ENCODE assay signal across 27 cellular contexts in the genomic region with DNA sequence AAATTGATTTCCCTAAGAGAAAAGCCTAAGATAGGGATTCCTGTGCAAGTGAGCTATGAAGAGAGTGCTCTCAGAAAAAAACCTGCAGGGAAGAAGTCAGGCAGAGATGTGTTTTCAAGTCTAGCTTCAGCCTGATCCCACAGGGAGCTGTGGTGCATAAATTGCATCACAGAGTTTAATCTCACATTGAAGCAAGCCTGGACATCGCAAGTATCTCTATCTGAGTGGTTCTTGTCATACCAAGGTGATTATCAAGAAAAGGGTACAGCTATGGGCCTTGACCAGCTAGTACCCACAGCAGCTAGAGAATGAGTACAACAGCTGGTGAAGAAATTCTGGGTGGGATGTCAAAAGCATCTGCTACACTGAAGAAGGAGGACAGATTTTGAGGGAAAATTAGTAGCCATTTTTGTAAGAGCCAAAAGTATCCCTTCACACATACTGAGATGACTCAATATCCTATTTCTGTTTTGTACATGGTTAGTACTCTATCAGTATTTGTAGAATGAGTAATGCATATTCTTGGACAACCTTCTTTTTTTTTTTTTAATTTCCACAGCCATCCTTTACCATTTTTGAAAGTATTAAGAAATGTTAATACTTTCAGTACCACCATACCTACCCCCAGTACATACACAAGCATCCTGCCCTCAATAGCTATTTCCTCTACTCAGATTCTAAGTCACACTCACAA.
A peak's percentile ranks its signal among the peaks of the same experiment; 100 is the strongest.
DNase-seq lines count a peak whose midpoint lies in the region; ATAC-seq lines count a peak whose summit lies in the region.
"Had no signal": no experiment of that assay in that cellular context is flagged by ENCODE, and none has a peak within 500 bp of the region (broad histone marks: within the 10 kb centered on the region; RNA-seq: fewer than 3 reads in every experiment).

No MANE protein-coding gene starts in this region.

- H3K9me3 ChIP-seq in right cardiac atrium (ENCODE audit: control insufficient read depth, low read length), result no peaks in the 10 kb centered on the region
- H3K9me3 ChIP-seq: heart right ventricle, right atrium auricular region, SJCRH30, spleen had no signal

- no peak overlapping the region for H3K27ac ChIP-seq in right cardiac atrium (ENCODE audit: low read length)
- H3K27ac ChIP-seq: foreskin keratinocyte, heart right ventricle, parathyroid adenoma, right atrium auricular region, spleen had no signal

- no peaks in the 10 kb centered on the region for H3K27me3 ChIP-seq in right cardiac atrium (ENCODE audit: control insufficient read depth, insufficient read depth)
- H3K27me3 ChIP-seq: foreskin keratinocyte, heart right ventricle, right atrium auricular region, SJCRH30, spleen had no signal

- POLR2A ChIA-PET in activated CD4-positive, alpha-beta memory T cell treated with anti-CD3 and anti-CD28 coated beads for 36 hours (lab: Charles Lee), result no interaction called here

- no peak overlapping the region for H3K4me3 Mint-ChIP-seq in activated CD4-positive, alpha-beta memory T cell treated with anti-CD3 and anti-CD28 coated beads for 36 hours
- H3K4me3 Mint-ChIP-seq: activated naive CD4-positive, alpha-beta T cell treated with anti-CD3 and anti-CD28 coated beads, Interleukin-2, amount 10 ng/mL, durations not matched to agents 7 days and 5 days; IgD-negative memory B cell; neural crest cell; T-cell; type B pancreatic cell had no signal

- intact Hi-C loops in right cardiac atrium (cut with DNase I), result no loop called here
- intact Hi-C loops in activated CD4-positive, alpha-beta memory T cell treated with anti-CD3 and anti-CD28 coated beads for 36 hours (cut with micrococcal nuclease), result no loop called here

- DNase-seq in AG20443 (ENCODE audit: low spot score), result peak; percentile 6
- peak; percentile 34 for DNase-seq in M059J (ENCODE audit: low read depth)
- peak; percentile 40 for DNase-seq in dermis blood vessel endothelial cell
- DNase-seq in iris pigment epithelial cell (ENCODE audit: low read depth), result peak; percentile 50
- no peak for DNase-seq in right cardiac atrium
- no peak for DNase-seq in activated T-cell treated with anti-CD3 and anti-CD28 coated beads for 4 hours
- DNase-seq in activated CD4-positive, alpha-beta memory T cell treated with anti-CD3 and anti-CD28 coated beads for 36 hours, result no peak
- no peak for DNase-seq in Ammon's horn (ENCODE audit: low spot score)
- DNase-seq: activated CD4-positive, alpha-beta T cell treated with anti-CD3 and anti-CD28 coated beads, Interleukin-2, amount 50 U/mL, for 4 hours; activated naive CD4-positive, alpha-beta T cell treated with anti-CD3 and anti-CD28 coated beads, Interleukin-2, amount 10 ng/mL, durations not matched to agents 7 days and 5 days; amygdala; central memory CD4-positive, alpha-beta T cell; DND-41; heart right ventricle; NCI-H1092 treated with DMSO at 0.1 percent for 48 hours; NCI-H1930; NCI-H526 treated with DMSO at 0.1 percent for 48 hours; spleen; T-cell had no signal

- H3K4me3 ChIP-seq in right cardiac atrium (ENCODE audit: low read length), result no peak overlapping the region
- H3K4me3 ChIP-seq: heart right ventricle, lung, right atrium auricular region, SJCRH30, spleen had no signal

- CTCF ChIA-PET in activated CD4-positive, alpha-beta memory T cell treated with anti-CD3 and anti-CD28 coated beads for 36 hours (lab: Charles Lee), result no interaction called here

- no peaks in the 10 kb centered on the region for H3K27me3 Mint-ChIP-seq in activated CD4-positive, alpha-beta memory T cell treated with anti-CD3 and anti-CD28 coated beads for 36 hours
- H3K27me3 Mint-ChIP-seq: activated naive CD4-positive, alpha-beta T cell treated with anti-CD3 and anti-CD28 coated beads, Interleukin-2, amount 10 ng/mL, durations not matched to agents 7 days and 5 days; IgD-negative memory B cell; T-cell; type B pancreatic cell had no signal

- H3K27ac Mint-ChIP-seq in activated CD4-positive, alpha-beta memory T cell treated with anti-CD3 and anti-CD28 coated beads for 36 hours, result no peak overlapping the region
- H3K27ac Mint-ChIP-seq: activated naive CD4-positive, alpha-beta T cell treated with anti-CD3 and anti-CD28 coated beads, Interleukin-2, amount 10 ng/mL, durations not matched to agents 7 days and 5 days; T-cell; type B pancreatic cell had no signal

- H3K9me3 Mint-ChIP-seq in activated CD4-positive, alpha-beta memory T cell treated with anti-CD3 and anti-CD28 coated beads for 36 hours, result no peaks in the 10 kb centered on the region
- H3K9me3 Mint-ChIP-seq: activated naive CD4-positive, alpha-beta T cell treated with anti-CD3 and anti-CD28 coated beads, Interleukin-2, amount 10 ng/mL, durations not matched to agents 7 days and 5 days; IgD-negative memory B cell; neural crest cell; T-cell; type B pancreatic cell had no signal

- H3K4me1 ChIP-seq in right cardiac atrium (ENCODE audit: control insufficient read depth, insufficient read depth, low read length), result no peaks in the 10 kb centered on the region
- H3K4me1 ChIP-seq: foreskin keratinocyte, heart right ventricle, parathyroid adenoma, right atrium auricular region, spleen had no signal

- H3K4me1 Mint-ChIP-seq in activated CD4-positive, alpha-beta memory T cell treated with anti-CD3 and anti-CD28 coated beads for 36 hours (ENCODE audit: low read depth), result no peaks in the 10 kb centered on the region
- H3K4me1 Mint-ChIP-seq: activated naive CD4-positive, alpha-beta T cell treated with anti-CD3 and anti-CD28 coated beads, Interleukin-2, amount 10 ng/mL, durations not matched to agents 7 days and 5 days; IgD-negative memory B cell; neural crest cell; T-cell had no signal

- H3K36me3 Mint-ChIP-seq in activated CD4-positive, alpha-beta memory T cell treated with anti-CD3 and anti-CD28 coated beads for 36 hours, result no peaks in the 10 kb centered on the region
- H3K36me3 Mint-ChIP-seq: activated naive CD4-positive, alpha-beta T cell treated with anti-CD3 and anti-CD28 coated beads, Interleukin-2, amount 10 ng/mL, durations not matched to agents 7 days and 5 days; IgD-negative memory B cell; T-cell; type B pancreatic cell had no signal

- 48% methylated on average over 1 of the region's 1 CpG for WGBS in right cardiac atrium

- no peak for ATAC-seq in right cardiac atrium
- ATAC-seq: foreskin keratinocyte, heart right ventricle, T-cell had no signal

Comparison
In these comparisons a context has a peak if more than half of its experiments do, and no peak if none do; other contexts are left out.
1. DNase-seq: peak in AG20443 (single experiment), M059J (single experiment), dermis blood vessel endothelial cell (single experiment) and iris pigment epithelial cell (single experiment); none in right cardiac atrium (0 of 3), activated T-cell treated with anti-CD3 and anti-CD28 coated beads for 4 hours (single experiment), activated CD4-positive, alpha-beta memory T cell treated with anti-CD3 and anti-CD28 coated beads for 36 hours (single experiment) and Ammon's horn (single experiment).